In the genomic region with DNA sequence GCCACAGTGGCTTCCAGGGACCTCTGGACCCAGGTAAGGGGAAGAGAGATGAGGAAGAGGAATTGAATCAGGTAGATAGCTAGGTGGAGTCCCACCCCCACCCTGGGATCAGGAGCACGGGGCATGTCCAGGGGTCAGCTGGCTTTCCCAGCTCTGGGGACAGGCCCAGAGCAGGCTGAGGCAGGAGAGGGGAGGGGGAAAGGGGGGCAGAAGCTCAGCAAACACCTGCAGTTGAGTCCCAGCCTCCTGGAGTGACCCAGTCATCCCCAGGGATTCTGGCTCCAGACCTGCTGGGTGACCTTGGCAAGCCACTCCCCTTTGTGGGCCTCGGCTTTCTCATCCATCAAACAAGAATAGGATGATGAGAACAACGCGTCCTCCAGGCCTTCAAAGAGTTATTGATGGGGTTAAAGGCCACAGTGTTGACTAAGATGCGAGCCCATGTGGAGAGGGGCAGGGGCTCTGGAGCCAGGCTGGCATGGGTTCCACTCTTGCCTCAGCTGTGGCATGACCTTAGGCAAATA, we compare ENCODE assay signal across 1 cellular context.
TF ChIP-seq lines count a peak whose summit lies in the region.

No MANE protein-coding gene starts in this region.

TF ChIP-seq in HepG2, 621 proteins besides CTCF, POLR2A, EP300 and RAD21 (continued from another document and continues in another):
- TF ChIP-seq, protein P1, sequence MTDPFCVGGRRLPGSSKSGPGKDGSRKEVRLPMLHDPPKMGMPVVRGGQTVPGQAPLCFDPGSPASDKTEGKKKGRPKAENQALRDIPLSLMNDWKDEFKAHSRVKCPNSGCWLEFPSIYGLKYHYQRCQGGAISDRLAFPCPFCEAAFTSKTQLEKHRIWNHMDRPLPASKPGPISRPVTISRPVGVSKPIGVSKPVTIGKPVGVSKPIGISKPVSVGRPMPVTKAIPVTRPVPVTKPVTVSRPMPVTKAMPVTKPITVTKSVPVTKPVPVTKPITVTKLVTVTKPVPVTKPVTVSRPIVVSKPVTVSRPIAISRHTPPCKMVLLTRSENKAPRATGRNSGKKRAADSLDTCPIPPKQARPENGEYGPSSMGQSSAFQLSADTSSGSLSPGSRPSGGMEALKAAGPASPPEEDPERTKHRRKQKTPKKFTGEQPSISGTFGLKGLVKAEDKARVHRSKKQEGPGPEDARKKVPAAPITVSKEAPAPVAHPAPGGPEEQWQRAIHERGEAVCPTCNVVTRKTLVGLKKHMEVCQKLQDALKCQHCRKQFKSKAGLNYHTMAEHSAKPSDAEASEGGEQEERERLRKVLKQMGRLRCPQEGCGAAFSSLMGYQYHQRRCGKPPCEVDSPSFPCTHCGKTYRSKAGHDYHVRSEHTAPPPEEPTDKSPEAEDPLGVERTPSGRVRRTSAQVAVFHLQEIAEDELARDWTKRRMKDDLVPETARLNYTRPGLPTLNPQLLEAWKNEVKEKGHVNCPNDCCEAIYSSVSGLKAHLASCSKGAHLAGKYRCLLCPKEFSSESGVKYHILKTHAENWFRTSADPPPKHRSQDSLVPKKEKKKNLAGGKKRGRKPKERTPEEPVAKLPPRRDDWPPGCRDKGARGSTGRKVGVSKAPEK (CRISPR knock-in tag; IDR thresholded peaks at IDR 0.05; ENCODE audit: borderline replicate concordance), result 0 out of 2 replicates have a peak, but pooled peaks have one; percentile 74
- peak; percentile 91 for TF ChIP-seq NR2F1 (CRISPR knock-in tag; IDR thresholded peaks at IDR 0.05)
- no peak for TF ChIP-seq CREB1 (IDR thresholded peaks at IDR 0.05)
- TF ChIP-seq CREB1 (CRISPR knock-in tag; IDR thresholded peaks at IDR 0.05), result peak; percentile 72; the same call in 1 of the 2 replicates
- no peak for TF ChIP-seq XRCC5 (optimal IDR thresholded peaks at IDR 0.05; ENCODE audit: low read length)
- TF ChIP-seq PAWR (CRISPR knock-in tag; IDR thresholded peaks at IDR 0.05; ENCODE audit: borderline replicate concordance), result no peak
- TF ChIP-seq ZNF510 (CRISPR knock-in tag; IDR thresholded peaks at IDR 0.05; ENCODE audit: low read depth), result no peak
- no peak for TF ChIP-seq TCF12 (IDR thresholded peaks at IDR 0.05)
- TF ChIP-seq TCF12 (CRISPR knock-in tag; IDR thresholded peaks at IDR 0.05), result no peak
- no peak for TF ChIP-seq MED13 (CRISPR knock-in tag; IDR thresholded peaks at IDR 0.05)
- TF ChIP-seq ZNF546 (CRISPR knock-in tag; conservative IDR thresholded peaks at IDR 0.05), result no peak
- TF ChIP-seq TBX2 (CRISPR knock-in tag; IDR thresholded peaks at IDR 0.05; ENCODE audit: borderline replicate concordance), result peak; percentile 71
- TF ChIP-seq FOXO1 (CRISPR knock-in tag; IDR thresholded peaks at IDR 0.05), result peak; percentile 36; the same call in 1 of the 2 replicates
- TF ChIP-seq HMG20B (CRISPR knock-in tag; conservative IDR thresholded peaks at IDR 0.05), result no peak
- no peak for TF ChIP-seq ATF7 (IDR thresholded peaks at IDR 0.05)
- TF ChIP-seq ATF7 (CRISPR knock-in tag; IDR thresholded peaks at IDR 0.05), result peak; percentile 8; the same call in 1 of the 2 replicates
- no peak for TF ChIP-seq SP4 (CRISPR knock-in tag; IDR thresholded peaks at IDR 0.05)
- TF ChIP-seq ZNF652 (CRISPR knock-in tag; IDR thresholded peaks at IDR 0.05; ENCODE audit: borderline replicate concordance, low read depth), result peak; percentile 73
- peak; percentile 80 for TF ChIP-seq HDAC2 (CRISPR knock-in tag; IDR thresholded peaks at IDR 0.05)
- no peak for TF ChIP-seq ZNF274 (CRISPR knock-in tag; IDR thresholded peaks at IDR 0.05)
- TF ChIP-seq, protein P2, sequence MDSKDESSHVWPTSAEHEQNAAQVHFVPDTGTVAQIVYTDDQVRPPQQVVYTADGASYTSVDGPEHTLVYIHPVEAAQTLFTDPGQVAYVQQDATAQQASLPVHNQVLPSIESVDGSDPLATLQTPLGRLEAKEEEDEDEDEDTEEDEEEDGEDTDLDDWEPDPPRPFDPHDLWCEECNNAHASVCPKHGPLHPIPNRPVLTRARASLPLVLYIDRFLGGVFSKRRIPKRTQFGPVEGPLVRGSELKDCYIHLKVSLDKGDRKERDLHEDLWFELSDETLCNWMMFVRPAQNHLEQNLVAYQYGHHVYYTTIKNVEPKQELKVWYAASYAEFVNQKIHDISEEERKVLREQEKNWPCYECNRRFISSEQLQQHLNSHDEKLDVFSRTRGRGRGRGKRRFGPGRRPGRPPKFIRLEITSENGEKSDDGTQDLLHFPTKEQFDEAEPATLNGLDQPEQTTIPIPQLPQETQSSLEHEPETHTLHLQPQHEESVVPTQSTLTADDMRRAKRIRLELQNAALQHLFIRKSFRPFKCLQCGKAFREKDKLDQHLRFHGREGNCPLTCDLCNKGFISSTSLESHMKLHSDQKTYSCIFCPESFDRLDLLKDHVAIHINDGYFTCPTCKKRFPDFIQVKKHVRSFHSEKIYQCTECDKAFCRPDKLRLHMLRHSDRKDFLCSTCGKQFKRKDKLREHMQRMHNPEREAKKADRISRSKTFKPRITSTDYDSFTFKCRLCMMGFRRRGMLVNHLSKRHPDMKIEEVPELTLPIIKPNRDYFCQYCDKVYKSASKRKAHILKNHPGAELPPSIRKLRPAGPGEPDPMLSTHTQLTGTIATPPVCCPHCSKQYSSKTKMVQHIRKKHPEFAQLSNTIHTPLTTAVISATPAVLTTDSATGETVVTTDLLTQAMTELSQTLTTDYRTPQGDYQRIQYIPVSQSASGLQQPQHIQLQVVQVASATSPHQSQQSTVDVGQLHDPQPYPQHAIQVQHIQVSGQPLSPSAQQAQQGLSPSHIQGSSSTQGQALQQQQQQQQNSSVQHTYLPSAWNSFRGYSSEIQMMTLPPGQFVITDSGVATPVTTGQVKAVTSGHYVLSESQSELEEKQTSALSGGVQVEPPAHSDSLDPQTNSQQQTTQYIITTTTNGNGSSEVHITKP (CRISPR knock-in tag; IDR thresholded peaks at IDR 0.05; ENCODE audit: low read depth), result peak; percentile 20; the same call in 1 of the 2 replicates
- TF ChIP-seq PHF5A (CRISPR knock-in tag; IDR thresholded peaks at IDR 0.05; ENCODE audit: low read depth, unreplicated experiment), result no peak
- TF ChIP-seq, protein P3, sequence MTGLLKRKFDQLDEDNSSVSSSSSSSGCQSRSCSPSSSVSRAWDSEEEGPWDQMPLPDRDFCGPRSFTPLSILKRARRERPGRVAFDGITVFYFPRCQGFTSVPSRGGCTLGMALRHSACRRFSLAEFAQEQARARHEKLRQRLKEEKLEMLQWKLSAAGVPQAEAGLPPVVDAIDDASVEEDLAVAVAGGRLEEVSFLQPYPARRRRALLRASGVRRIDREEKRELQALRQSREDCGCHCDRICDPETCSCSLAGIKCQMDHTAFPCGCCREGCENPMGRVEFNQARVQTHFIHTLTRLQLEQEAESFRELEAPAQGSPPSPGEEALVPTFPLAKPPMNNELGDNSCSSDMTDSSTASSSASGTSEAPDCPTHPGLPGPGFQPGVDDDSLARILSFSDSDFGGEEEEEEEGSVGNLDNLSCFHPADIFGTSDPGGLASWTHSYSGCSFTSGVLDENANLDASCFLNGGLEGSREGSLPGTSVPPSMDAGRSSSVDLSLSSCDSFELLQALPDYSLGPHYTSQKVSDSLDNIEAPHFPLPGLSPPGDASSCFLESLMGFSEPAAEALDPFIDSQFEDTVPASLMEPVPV (CRISPR knock-in tag; IDR thresholded peaks at IDR 0.05), result no peak
- TF ChIP-seq AKAP8 (CRISPR knock-in tag; IDR thresholded peaks at IDR 0.05), result peak; percentile 37; the same call in 1 of the 2 replicates
- TF ChIP-seq ZNF839 (CRISPR knock-in tag; IDR thresholded peaks at IDR 0.05; ENCODE audit: borderline replicate concordance), result no peak
- TF ChIP-seq ZNF790 (CRISPR knock-in tag; IDR thresholded peaks at IDR 0.05; ENCODE audit: borderline replicate concordance), result no peak
- TF ChIP-seq CCDC6 (CRISPR knock-in tag; IDR thresholded peaks at IDR 0.05), result 0 out of 2 replicates have a peak, but pooled peaks have one; percentile 45
- TF ChIP-seq MTA1 (CRISPR knock-in tag; IDR thresholded peaks at IDR 0.05; ENCODE audit: borderline replicate concordance), result peak; percentile 83; the same call in 1 of the 2 replicates
- no peak for TF ChIP-seq ZNF468 (CRISPR knock-in tag; IDR thresholded peaks at IDR 0.05)
- TF ChIP-seq ZNF549 (CRISPR knock-in tag; IDR thresholded peaks at IDR 0.05), result no peak
- TF ChIP-seq, protein P4, sequence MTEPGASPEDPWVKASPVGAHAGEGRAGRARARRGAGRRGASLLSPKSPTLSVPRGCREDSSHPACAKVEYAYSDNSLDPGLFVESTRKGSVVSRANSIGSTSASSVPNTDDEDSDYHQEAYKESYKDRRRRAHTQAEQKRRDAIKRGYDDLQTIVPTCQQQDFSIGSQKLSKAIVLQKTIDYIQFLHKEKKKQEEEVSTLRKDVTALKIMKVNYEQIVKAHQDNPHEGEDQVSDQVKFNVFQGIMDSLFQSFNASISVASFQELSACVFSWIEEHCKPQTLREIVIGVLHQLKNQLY (CRISPR knock-in tag; IDR thresholded peaks at IDR 0.05), result peak; percentile 70; the same call in 1 of the 2 replicates
- TF ChIP-seq TBX3 (IDR thresholded peaks at IDR 0.05; ENCODE audit: borderline replicate concordance), result no peak
- TF ChIP-seq TCF7 (IDR thresholded peaks at IDR 0.05; ENCODE audit: low read depth), result peak; percentile 89
- TF ChIP-seq ZNF124 (CRISPR knock-in tag; IDR thresholded peaks at IDR 0.05), result 0 out of 2 replicates have a peak, but pooled peaks have one; percentile 33
- TF ChIP-seq SKI (IDR thresholded peaks at IDR 0.05; ENCODE audit: partially characterized antibody), result peak; percentile 15
- 0 out of 2 replicates have a peak, but pooled peaks have one; percentile 25 for TF ChIP-seq ZFY (CRISPR knock-in tag; IDR thresholded peaks at IDR 0.05)
- no peak for TF ChIP-seq RFX5 (IDR thresholded peaks at IDR 0.05; ENCODE audit: low read depth, low read length)
- TF ChIP-seq, protein P5, sequence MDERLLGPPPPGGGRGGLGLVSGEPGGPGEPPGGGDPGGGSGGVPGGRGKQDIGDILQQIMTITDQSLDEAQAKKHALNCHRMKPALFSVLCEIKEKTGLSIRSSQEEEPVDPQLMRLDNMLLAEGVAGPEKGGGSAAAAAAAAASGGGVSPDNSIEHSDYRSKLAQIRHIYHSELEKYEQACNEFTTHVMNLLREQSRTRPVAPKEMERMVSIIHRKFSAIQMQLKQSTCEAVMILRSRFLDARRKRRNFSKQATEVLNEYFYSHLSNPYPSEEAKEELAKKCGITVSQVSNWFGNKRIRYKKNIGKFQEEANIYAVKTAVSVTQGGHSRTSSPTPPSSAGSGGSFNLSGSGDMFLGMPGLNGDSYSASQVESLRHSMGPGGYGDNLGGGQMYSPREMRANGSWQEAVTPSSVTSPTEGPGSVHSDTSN (CRISPR knock-in tag; IDR thresholded peaks at IDR 0.05), result 0 out of 2 replicates have a peak, but pooled peaks have one; percentile 31
- peak; percentile 92 for TF ChIP-seq KDM1A (CRISPR knock-in tag; IDR thresholded peaks at IDR 0.05)
- TF ChIP-seq SALL1 (CRISPR knock-in tag; IDR thresholded peaks at IDR 0.05), result peak; percentile 87
- TF ChIP-seq ZNF20 (CRISPR knock-in tag; IDR thresholded peaks at IDR 0.05), result no peak
- TF ChIP-seq ZBTB7A (CRISPR knock-in tag; IDR thresholded peaks at IDR 0.05), result peak; percentile 66; the same call in 1 of the 2 replicates
- TF ChIP-seq, protein P6, sequence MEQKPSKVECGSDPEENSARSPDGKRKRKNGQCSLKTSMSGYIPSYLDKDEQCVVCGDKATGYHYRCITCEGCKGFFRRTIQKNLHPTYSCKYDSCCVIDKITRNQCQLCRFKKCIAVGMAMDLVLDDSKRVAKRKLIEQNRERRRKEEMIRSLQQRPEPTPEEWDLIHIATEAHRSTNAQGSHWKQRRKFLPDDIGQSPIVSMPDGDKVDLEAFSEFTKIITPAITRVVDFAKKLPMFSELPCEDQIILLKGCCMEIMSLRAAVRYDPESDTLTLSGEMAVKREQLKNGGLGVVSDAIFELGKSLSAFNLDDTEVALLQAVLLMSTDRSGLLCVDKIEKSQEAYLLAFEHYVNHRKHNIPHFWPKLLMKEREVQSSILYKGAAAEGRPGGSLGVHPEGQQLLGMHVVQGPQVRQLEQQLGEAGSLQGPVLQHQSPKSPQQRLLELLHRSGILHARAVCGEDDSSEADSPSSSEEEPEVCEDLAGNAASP (CRISPR knock-in tag; IDR thresholded peaks at IDR 0.05; ENCODE audit: borderline replicate concordance), result peak; percentile 47; the same call in 1 of the 2 replicates
- TF ChIP-seq, protein P7, sequence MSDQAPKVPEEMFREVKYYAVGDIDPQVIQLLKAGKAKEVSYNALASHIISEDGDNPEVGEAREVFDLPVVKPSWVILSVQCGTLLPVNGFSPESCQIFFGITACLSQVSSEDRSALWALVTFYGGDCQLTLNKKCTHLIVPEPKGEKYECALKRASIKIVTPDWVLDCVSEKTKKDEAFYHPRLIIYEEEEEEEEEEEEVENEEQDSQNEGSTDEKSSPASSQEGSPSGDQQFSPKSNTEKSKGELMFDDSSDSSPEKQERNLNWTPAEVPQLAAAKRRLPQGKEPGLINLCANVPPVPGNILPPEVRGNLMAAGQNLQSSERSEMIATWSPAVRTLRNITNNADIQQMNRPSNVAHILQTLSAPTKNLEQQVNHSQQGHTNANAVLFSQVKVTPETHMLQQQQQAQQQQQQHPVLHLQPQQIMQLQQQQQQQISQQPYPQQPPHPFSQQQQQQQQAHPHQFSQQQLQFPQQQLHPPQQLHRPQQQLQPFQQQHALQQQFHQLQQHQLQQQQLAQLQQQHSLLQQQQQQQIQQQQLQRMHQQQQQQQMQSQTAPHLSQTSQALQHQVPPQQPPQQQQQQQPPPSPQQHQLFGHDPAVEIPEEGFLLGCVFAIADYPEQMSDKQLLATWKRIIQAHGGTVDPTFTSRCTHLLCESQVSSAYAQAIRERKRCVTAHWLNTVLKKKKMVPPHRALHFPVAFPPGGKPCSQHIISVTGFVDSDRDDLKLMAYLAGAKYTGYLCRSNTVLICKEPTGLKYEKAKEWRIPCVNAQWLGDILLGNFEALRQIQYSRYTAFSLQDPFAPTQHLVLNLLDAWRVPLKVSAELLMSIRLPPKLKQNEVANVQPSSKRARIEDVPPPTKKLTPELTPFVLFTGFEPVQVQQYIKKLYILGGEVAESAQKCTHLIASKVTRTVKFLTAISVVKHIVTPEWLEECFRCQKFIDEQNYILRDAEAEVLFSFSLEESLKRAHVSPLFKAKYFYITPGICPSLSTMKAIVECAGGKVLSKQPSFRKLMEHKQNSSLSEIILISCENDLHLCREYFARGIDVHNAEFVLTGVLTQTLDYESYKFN (CRISPR knock-in tag; conservative IDR thresholded peaks at IDR 0.05), result peak; percentile 87
- TF ChIP-seq SMARCE1 (IDR thresholded peaks at IDR 0.05; ENCODE audit: borderline replicate concordance), result no peak
- TF ChIP-seq RXRA (CRISPR knock-in tag; IDR thresholded peaks at IDR 0.05), result peak; percentile 60; the same call in 1 of the 2 replicates
- no peak for TF ChIP-seq ZNF563 (CRISPR knock-in tag; IDR thresholded peaks at IDR 0.05)
- TF ChIP-seq, protein P8, sequence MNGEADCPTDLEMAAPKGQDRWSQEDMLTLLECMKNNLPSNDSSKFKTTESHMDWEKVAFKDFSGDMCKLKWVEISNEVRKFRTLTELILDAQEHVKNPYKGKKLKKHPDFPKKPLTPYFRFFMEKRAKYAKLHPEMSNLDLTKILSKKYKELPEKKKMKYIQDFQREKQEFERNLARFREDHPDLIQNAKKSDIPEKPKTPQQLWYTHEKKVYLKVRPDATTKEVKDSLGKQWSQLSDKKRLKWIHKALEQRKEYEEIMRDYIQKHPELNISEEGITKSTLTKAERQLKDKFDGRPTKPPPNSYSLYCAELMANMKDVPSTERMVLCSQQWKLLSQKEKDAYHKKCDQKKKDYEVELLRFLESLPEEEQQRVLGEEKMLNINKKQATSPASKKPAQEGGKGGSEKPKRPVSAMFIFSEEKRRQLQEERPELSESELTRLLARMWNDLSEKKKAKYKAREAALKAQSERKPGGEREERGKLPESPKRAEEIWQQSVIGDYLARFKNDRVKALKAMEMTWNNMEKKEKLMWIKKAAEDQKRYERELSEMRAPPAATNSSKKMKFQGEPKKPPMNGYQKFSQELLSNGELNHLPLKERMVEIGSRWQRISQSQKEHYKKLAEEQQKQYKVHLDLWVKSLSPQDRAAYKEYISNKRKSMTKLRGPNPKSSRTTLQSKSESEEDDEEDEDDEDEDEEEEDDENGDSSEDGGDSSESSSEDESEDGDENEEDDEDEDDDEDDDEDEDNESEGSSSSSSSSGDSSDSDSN (CRISPR knock-in tag; IDR thresholded peaks at IDR 0.05), result peak; percentile 50
- peak; percentile 71; the same call in 1 of the 2 replicates for TF ChIP-seq MEIS2 (CRISPR knock-in tag; IDR thresholded peaks at IDR 0.05)
